ENCODE assay signal across 8 cellular contexts in genomic region chr1:43934279-43934985, GRCh38. TPM values are rescaled to one million over a fixed set of nuclear protein-coding genes. Genes with fewer than 3 reads are reported as not detected.
DNase-seq lines count a peak whose midpoint lies in the region; ATAC-seq, FAIRE-seq and TF ChIP-seq lines count a peak whose summit lies in the region.

No MANE protein-coding gene starts in this region.

- DNase-seq in CD4-positive, alpha-beta memory T cell, result peak in 4 of 5 donors; percentile 23 to 35 (median 32)
- DNase-seq in HTR-8/SVneo (ENCODE audit: insufficient read length, low spot score) (peak; percentile 73), NOMO-1 treated with DMSO at 0.1 percent for 48 hours (lab: John Stamatoyannopoulos, UW; ENCODE audit: unreplicated experiment) (peak; percentile 47), fibroblast of mammary gland (ENCODE audit: low read depth) (peak; percentile 58), nephron progenitor cell (peak; percentile 82), ureter (ENCODE audit: low spot score) (peak; percentile 61)
- peak; percentile 64 for DNase-seq in activated T-cell treated with anti-CD3 and anti-CD28 coated beads, Interleukin-2, amount 50 U/mL, for 1 hour

- no peaks in the 10 kb centered on the region for H3K9me3 ChIP-seq in CD4-positive, alpha-beta memory T cell (ENCODE audit: control insufficient read depth in 1 of 2, low read length in 2 of 2)

- peaks cover 23% of the 10 kb centered on the region for H3K27me3 ChIP-seq in CD4-positive, alpha-beta memory T cell (ENCODE audit: insufficient read depth, low read length)

- POLR2A ChIA-PET in CD4-positive, alpha-beta memory T cell (lab: Charles Lee; ENCODE audit: partially characterized antibody), result interaction anchor here (0.8 to 1.4 kb wide), 5 partner anchors 9 to 407 kb away, joined by 3 to 4 read pairs (median 4); partner anchors contain the start of gene ATP6V0B

- no peak for FAIRE-seq in HTR-8/SVneo (lab: Jason Lieb, UNC)

- H3K4me3 ChIP-seq in CD4-positive, alpha-beta memory T cell (ENCODE audit: low read length in 2 of 2), result no peak overlapping the region
- no peak overlapping the region for H3K4me3 ChIP-seq in fibroblast of mammary gland (ENCODE audit: control insufficient read depth, low read depth, low read length)

- peaks cover 5% of the 10 kb centered on the region in 2 donors for H3K36me3 Mint-ChIP-seq in CD4-positive, alpha-beta memory T cell
- H3K36me3 Mint-ChIP-seq in nephron progenitor cell (ENCODE audit: low read depth), result peaks cover 5% of the 10 kb centered on the region

- H3K27ac Mint-ChIP-seq in CD4-positive, alpha-beta memory T cell, result peak overlapping the region in 2 of 7 donors; percentile 43 to 56
- no peak overlapping the region for H3K27ac Mint-ChIP-seq in nephron progenitor cell

- H3K9me3 Mint-ChIP-seq in CD4-positive, alpha-beta memory T cell, result no peaks in the 10 kb centered on the region
- H3K9me3 Mint-ChIP-seq in nephron progenitor cell, result no peaks in the 10 kb centered on the region

- peaks cover 3 to 25% (median 4%) of the 10 kb centered on the region in 4 donors for H3K4me1 Mint-ChIP-seq in CD4-positive, alpha-beta memory T cell
- H3K4me1 Mint-ChIP-seq in nephron progenitor cell, result peaks cover 16% of the 10 kb centered on the region

- H3K4me1 ChIP-seq in CD4-positive, alpha-beta memory T cell (ENCODE audit: insufficient read depth, low read length), result peaks cover 8% of the 10 kb centered on the region

- no peak for ATAC-seq in GM18873 (IDR thresholded peaks at IDR 0.05; ENCODE audit: low FRiP score, unreplicated experiment)

- CTCF ChIA-PET in CD4-positive, alpha-beta memory T cell (lab: Charles Lee; ENCODE audit: partially characterized antibody), result interaction anchor here (0.6 to 5.4 kb wide), 28 partner anchors 9 to 707 kb away, joined by 3 to 91 read pairs (median 5); partner anchors contain the start of genes IPO13 and KDM4A

- no peaks in the 10 kb centered on the region for H3K36me3 ChIP-seq in CD4-positive, alpha-beta memory T cell (ENCODE audit: insufficient read depth, low read length)

- H3K4me3 Mint-ChIP-seq in CD4-positive, alpha-beta memory T cell, result peak overlapping the region in 3 of 8 donors; percentile 17 to 56 (median 52)
- H3K4me3 Mint-ChIP-seq in nephron progenitor cell, result peak overlapping the region; percentile 84

- intact Hi-C loops in CD4-positive, alpha-beta memory T cell (cut with micrococcal nuclease), result loop anchor here (5.0 kb wide), 2 partner anchors 103 to 707 kb away; no protein-coding TSS in a partner anchor

- no peak overlapping the region for H3K27ac ChIP-seq in CD4-positive, alpha-beta memory T cell (ENCODE audit: low read depth, low read length)

- peak; percentile 87 for TF ChIP-seq CTCF in fibroblast of mammary gland (conservative IDR thresholded peaks at IDR 0.05; ENCODE audit: control insufficient read depth, insufficient read depth, low read depth, low read length)
- TF ChIP-seq CTCF in nephron progenitor cell (IDR thresholded peaks at IDR 0.05), result peak; percentile 87

- peaks cover 16 to 21% of the 10 kb centered on the region in 2 donors for H3K27me3 Mint-ChIP-seq in CD4-positive, alpha-beta memory T cell
- H3K27me3 Mint-ChIP-seq in nephron progenitor cell (ENCODE audit: low read depth, poor library complexity), result peaks cover 65% of the 10 kb centered on the region

RNA-seq across cellular contexts. Expression of gene ARTN, which starts 0.8 kb away (rescaled TPM):
- total RNA-seq in CD4-positive, alpha-beta memory T cell, result under 1 TPM in 1 of 2 experiments, not detected in 1; 0.41 TPM
- polyA plus RNA-seq in CD4-positive, alpha-beta memory T cell, result not detected
- 5.7 TPM for total RNA-seq in ureter

RNA-seq across cellular contexts. Expression of gene IPO13, which starts 12.3 kb away (rescaled TPM):
- total RNA-seq in CD4-positive, alpha-beta memory T cell, result 10 to 100 TPM; 18.5 to 20.0 TPM
- 10 to 100 TPM in 1 of 2 donors, 1 to 10 TPM in 1; 7.5 to 16.8 TPM for polyA plus RNA-seq in CD4-positive, alpha-beta memory T cell
- total RNA-seq in ureter, result 22.1 TPM

RNA-seq across cellular contexts. Expression of gene DPH2, which starts 35.4 kb away (rescaled TPM):
- 10 to 100 TPM; 25.5 to 28.5 TPM for total RNA-seq in CD4-positive, alpha-beta memory T cell
- polyA plus RNA-seq in CD4-positive, alpha-beta memory T cell, result 10 to 100 TPM; 29.1 to 33.1 TPM
- total RNA-seq in ureter, result 32.2 TPM

RNA-seq across cellular contexts. Expression of gene ATP6V0B, which starts 40.3 kb away (rescaled TPM):
- total RNA-seq in CD4-positive, alpha-beta memory T cell, result 10 to 100 TPM; 59.8 to 73.9 TPM
- 100 to 1,000 TPM; 186 to 310 TPM for polyA plus RNA-seq in CD4-positive, alpha-beta memory T cell
- 98.3 TPM for total RNA-seq in ureter

RNA-seq across cellular contexts. Expression of gene B4GALT2, which starts 44.6 kb away (rescaled TPM):
- total RNA-seq in CD4-positive, alpha-beta memory T cell, result 1 to 10 TPM in 1 of 2 experiments, under 1 TPM in 1; 0.58 to 2.1 TPM
- polyA plus RNA-seq in CD4-positive, alpha-beta memory T cell, result 1 to 10 TPM in 1 of 2 donors, under 1 TPM in 1; 0.26 to 1.5 TPM
- 39.7 TPM for total RNA-seq in ureter

Comparison
In these comparisons a context has a peak if more than half of its experiments do, and no peak if none do; other contexts are left out.
1. DNase-seq: peak in every context shown above with its lines; median percentile 82 in nephron progenitor cell; 73 in HTR-8/SVneo; 64 in activated T-cell treated with anti-CD3 and anti-CD28 coated beads, Interleukin-2, amount 50 U/mL, for 1 hour; 61 in ureter; 58 in fibroblast of mammary gland; 47 in NOMO-1 treated with DMSO at 0.1 percent for 48 hours; 32 in CD4-positive, alpha-beta memory T cell.